25 cellular contexts compared by ENCODE assay signal in genomic region chr10:42491001-42491592, GRCh38.
A peak's percentile ranks its signal among the peaks of the same experiment; 100 is the strongest.
DNase-seq lines count a peak whose midpoint lies in the region; ATAC-seq, FAIRE-seq and TF ChIP-seq lines count a peak whose summit lies in the region.
"Had no signal": no experiment of that assay in that cellular context is flagged by ENCODE, and none has a peak within 500 bp of the region (broad histone marks: within the 10 kb centered on the region; RNA-seq: fewer than 3 reads in every experiment).

No MANE protein-coding gene starts in this region.

- H3K9me1 ChIP-seq in K562 (ENCODE audit: control insufficient read depth, insufficient read depth, low read length) = no peaks in the 10 kb centered on the region

- no peaks in the 10 kb centered on the region for H3K79me2 ChIP-seq in K562 (ENCODE audit: control insufficient read depth, insufficient read depth, low read length)

- TF ChIP-seq POLR2A in K562 (conservative IDR thresholded peaks at IDR 0.05) (no peak), erythroblast (IDR thresholded peaks at IDR 0.05; ENCODE audit: low read length) (no peak)

- BruUV-seq in K562 (replicated peaks; lab: Mats Ljungman, UMichigan) = no TSS peak

- intact Hi-C loops in K562 (cut with micrococcal nuclease) = no loop called here

- no peak for TF ChIP-seq RAD21 in K562 (CRISPR knock-in tag; conservative IDR thresholded peaks at IDR 0.05 in 1 of 2, IDR thresholded peaks at IDR 0.05 in 1 of 2)

- H3K27me3 ChIP-seq in K562 (ENCODE audit: control insufficient read depth in 2 of 2, insufficient read depth in 2 of 2, low read length in 2 of 2) = no peaks in the 10 kb centered on the region
- H3K27me3 ChIP-seq: Peyer's patch, upper lobe of left lung had no signal

- no peak; the same call in 2 of the 3 replicates for ATAC-seq in K562
- ATAC-seq: activated CD8-positive, alpha-beta T cell treated with anti-CD3 and anti-CD28 coated beads for 36 hours; mucosa of descending colon had no signal

- H2AFZ ChIP-seq in K562 (ENCODE audit: low read depth, low read length) = no peak overlapping the region

- no peak overlapping the region for H3K9ac ChIP-seq in K562 (ENCODE audit: insufficient read depth in 1 of 2, low read depth in 2 of 2, low read length in 2 of 2)

- DNase-seq in EL (peak; percentile 50), NCI-H226 (peak; percentile 80), K562 (ENCODE audit: extremely low read depth in 1 of 4, low spot score in 3 of 4) (peak in 2 of 4 experiments; percentile 12 to 19), renal cortical epithelial cell (ENCODE audit: low read depth) (peak; percentile 23), dedifferentiated amniotic fluid mesenchymal stem cell (ENCODE audit: extremely low spot score) (no peak), COLO668 (lab: John Stamatoyannopoulos, UW; ENCODE audit: unreplicated experiment) (no peak), erythroblast (lab: John Stamatoyannopoulos, UW) (no peak)
- DNase-seq: activated CD8-positive, alpha-beta T cell treated with anti-CD3 and anti-CD28 coated beads for 36 hours; activated effector memory CD4-positive, alpha-beta T cell treated with Interleukin-2 at 50 U/mL for 16 hours; activated naive CD8-positive, alpha-beta T cell treated with anti-CD3 and anti-CD28 coated beads for 36 hours; activated T-cell treated with anti-CD3 and anti-CD28 coated beads for 4 hours; C1 segment of cervical spinal cord; Caco-2; DMS79; head of caudate nucleus; HFFc6; mucosa of descending colon; NCI-H1092 treated with DMSO at 0.1 percent for 48 hours; NCI-H1930; NCI-H526 treated with DMSO at 0.1 percent for 48 hours; Peyer's patch; upper lobe of left lung had no signal

- in situ Hi-C loops in K562 (cut with MboI) = no loop called here

- no peak overlapping the region for H3K27ac ChIP-seq in K562 (ENCODE audit: extremely low read depth, low read depth, low read length)
- H3K27ac ChIP-seq: Peyer's patch, skin epidermis, upper lobe of left lung had no signal

- TF ChIP-seq CTCF in K562 (IDR thresholded peaks at IDR 0.05 in 2 of 3, conservative IDR thresholded peaks at IDR 0.05 in 1 of 3; ENCODE audit: insufficient read depth in 2 of 3, low read depth in 1 of 3, low read length in 3 of 3) = no peak

- 4% methylated on average over 2 of the region's 2 CpGs for WGBS in K562 (ENCODE audit: insufficient coverage, low coverage, missing lambda C conversion rate)

- no peaks in the 10 kb centered on the region for H3K9me3 ChIP-seq in K562 (replicated peaks; ENCODE audit: control insufficient read depth, insufficient read depth, low read depth, low read length)
- H3K9me3 ChIP-seq: Caco-2, Peyer's patch, upper lobe of left lung had no signal

- POLR2A ChIA-PET in K562 (lab: Yijun Ruan, JAX) = no interaction called here

- no peak for FAIRE-seq in K562 (lab: Jason Lieb, UNC)
- FAIRE-seq: GM12892 had no signal

- H3K4me3 ChIP-seq in K562 = no peak overlapping the region
- H3K4me3 ChIP-seq: lung, mucosa of descending colon, Peyer's patch, skin epidermis, upper lobe of left lung had no signal

- no peak overlapping the region for H3K4me2 ChIP-seq in K562 (ENCODE audit: insufficient read depth, low read length)

- CTCF ChIA-PET in K562 (lab: Yijun Ruan, JAX; ENCODE audit: low intra/inter-chr PET ratio) = no interaction called here

- no peaks in the 10 kb centered on the region for H3K4me1 ChIP-seq in K562 (replicated peaks in 1 of 2; ENCODE audit: control insufficient read depth in 2 of 2, insufficient read depth in 2 of 2, low read length in 2 of 2)
- H3K4me1 ChIP-seq: Caco-2, Peyer's patch, upper lobe of left lung had no signal

- H3K36me3 ChIP-seq in K562 (ENCODE audit: control insufficient read depth, insufficient read depth, low read length) = no peaks in the 10 kb centered on the region
- H3K36me3 ChIP-seq: Peyer's patch, upper lobe of left lung had no signal

- H4K20me1 ChIP-seq in K562 (replicated peaks; ENCODE audit: control insufficient read depth, insufficient read depth, low read length) = no peaks in the 10 kb centered on the region

- no peak for TF ChIP-seq EP300 in K562 (IDR thresholded peaks at IDR 0.05; ENCODE audit: low read length)

TF ChIP-seq in K562, 482 proteins besides CTCF, POLR2A, EP300 and RAD21 (continues in another document):
- TF ChIP-seq TEAD4 (IDR thresholded peaks at IDR 0.05; ENCODE audit: low read length) = 0 out of 2 replicates have a peak, but pooled peaks have one; percentile 8
- TF ChIP-seq TEAD4 (CRISPR knock-in tag; IDR thresholded peaks at IDR 0.05; ENCODE audit: borderline replicate concordance) = no peak
- no peak for TF ChIP-seq RBM17 (IDR thresholded peaks at IDR 0.05; ENCODE audit: borderline replicate concordance, low read depth, low read length)
- TF ChIP-seq EGR1 (conservative IDR thresholded peaks at IDR 0.05) = no peak
- no peak for TF ChIP-seq IRF9 (tag; IDR thresholded peaks at IDR 0.05)
- TF ChIP-seq PATZ1 (CRISPR knock-in tag; IDR thresholded peaks at IDR 0.05; ENCODE audit: borderline replicate concordance) = no peak
- TF ChIP-seq MAFG (tag; conservative IDR thresholded peaks at IDR 0.05) = no peak
- TF ChIP-seq TCF3 (CRISPR knock-in tag; IDR thresholded peaks at IDR 0.05) = peak; percentile 46; the same call in 1 of the 2 replicates
- peak; percentile 71 for TF ChIP-seq MEIS2 (IDR thresholded peaks at IDR 0.05; ENCODE audit: partially characterized antibody)
- no peak for TF ChIP-seq ZBTB5 (IDR thresholded peaks at IDR 0.05)
- no peak for TF ChIP-seq WHSC1 (IDR thresholded peaks at IDR 0.05; ENCODE audit: low read length)
- no peak for TF ChIP-seq ELF2 (CRISPR knock-in tag; IDR thresholded peaks at IDR 0.05)
- no peak for TF ChIP-seq STAT6 (CRISPR knock-in tag; IDR thresholded peaks at IDR 0.05)
- no peak for TF ChIP-seq PHTF2 (CRISPR knock-in tag; IDR thresholded peaks at IDR 0.05)
- TF ChIP-seq BCOR (IDR thresholded peaks at IDR 0.05) = no peak

Comparison
In these comparisons a context has a peak if more than half of its experiments do, and no peak if none do; other contexts are left out.
1. DNase-seq: peak in EL (single experiment), NCI-H226 (single experiment) and renal cortical epithelial cell (single experiment); none in dedifferentiated amniotic fluid mesenchymal stem cell (single experiment), COLO668 (single experiment) and erythroblast (0 of 2).